In genomic region chr3:72238836-72239235, GRCh38 we compare ENCODE assay signal across 20 cellular contexts.
"Had no signal": no experiment of that assay in that cellular context is flagged by ENCODE, and none has a peak within 500 bp of the region (broad histone marks: within the 10 kb centered on the region; RNA-seq: fewer than 3 reads in every experiment).

No MANE protein-coding gene starts in this region.

- H3K27me3 ChIP-seq: cardiac muscle cell, upper lobe of left lung had no signal

- H3K27ac ChIP-seq: cardiac muscle cell, parathyroid adenoma, thoracic aorta, upper lobe of left lung had no signal

- H2AFZ ChIP-seq: parathyroid adenoma had no signal

- H3K4me3 ChIP-seq: cardiac muscle cell, lung, thoracic aorta, upper lobe of left lung had no signal

- H3K36me3 ChIP-seq: cardiac muscle cell, thoracic aorta, upper lobe of left lung had no signal

- H3K9me3 ChIP-seq: thoracic aorta, upper lobe of left lung had no signal

- H3K4me1 ChIP-seq: parathyroid adenoma, upper lobe of left lung had no signal

- H3K9ac ChIP-seq: parathyroid adenoma had no signal

- ATAC-seq: activated CD4-positive, alpha-beta T cell treated with anti-CD3 and anti-CD28 coated beads for 36 hours; activated T-cell treated with anti-CD3 and anti-CD28 coated beads, Interleukin-2, amount 50 U/mL, for 4 hours; esophagus mucosa; left lobe of liver; stimulated activated effector memory CD8-positive, alpha-beta T cell treated with anti-CD3 and anti-CD28 coated beads, Interleukin-12 subunit alpha, Interleukin-12 subunit beta, amount 100 ng/mL, for 72 hours; stimulated activated naive CD8-positive, alpha-beta T cell treated with anti-CD3 and anti-CD28 coated beads, Interleukin-15, amount 100 ng/mL, for 72 hours; T-helper 17 cell had no signal

- DNase-seq: activated B cell treated with CpG ODN at 0.5 μM for 24 hours; activated CD4-positive, alpha-beta T cell treated with anti-CD3 and anti-CD28 coated beads for 36 hours; activated CD4-positive, alpha-beta T cell treated with anti-CD3 and anti-CD28 coated beads, Interleukin-2, amount 50 U/mL, for 4 hours; activated CD8-positive, alpha-beta memory T cell treated with anti-CD3 and anti-CD28 coated beads, Interleukin-2, amount 50 U/mL, for 48 hours; activated naive CD4-positive, alpha-beta T cell; activated T-cell treated with anti-CD3 and anti-CD28 coated beads, Interleukin-2, amount 50 U/mL, for 4 hours; effector CD8-positive, alpha-beta T cell; nephron progenitor cell; small intestine; stimulated activated CD4-positive, alpha-beta T cell treated with anti-CD3 and anti-CD28 coated beads, Interleukin-2, amount 100 ng/mL, for 24 hours; stimulated activated naive CD8-positive, alpha-beta T cell treated with anti-CD3 and anti-CD28 coated beads, Interleukin-15, amount 100 ng/mL, for 72 hours; T-helper 17 cell; upper lobe of left lung had no signal

- H3K79me2 ChIP-seq: parathyroid adenoma had no signal
